Comparison of ENCODE assay signal across 9 cellular contexts in genomic region chr14:27528328-27528727, GRCh38.
DNase-seq lines count a peak whose midpoint lies in the region; ATAC-seq and TF ChIP-seq lines count a peak whose summit lies in the region.
"Had no signal": no experiment of that assay in that cellular context is flagged by ENCODE, and none has a peak within 500 bp of the region (broad histone marks: within the 10 kb centered on the region; RNA-seq: fewer than 3 reads in every experiment).

No MANE protein-coding gene starts in this region.

- no peak overlapping the region; a peak in 1 of 4 replicates for H3K4me3 ChIP-seq in SK-N-SH (ENCODE audit: low read depth in 2 of 2, low read length in 1 of 2)
- H3K4me3 ChIP-seq: SJSA1 had no signal

- H3F3A ChIP-seq in SK-N-SH (replicated peaks; ENCODE audit: insufficient read depth), result no peaks in the 10 kb centered on the region

- no peak overlapping the region for H3K27ac Mint-ChIP-seq in immature natural killer cell
- H3K27ac Mint-ChIP-seq in activated T-cell treated with anti-CD3 and anti-CD28 coated beads, Interleukin-2, amount 50 U/mL, for 72 hours, result no peak overlapping the region

- no peaks in the 10 kb centered on the region for H3K4me1 Mint-ChIP-seq in immature natural killer cell
- H3K4me1 Mint-ChIP-seq in activated T-cell treated with anti-CD3 and anti-CD28 coated beads, Interleukin-2, amount 50 U/mL, for 72 hours (ENCODE audit: low read depth), result no peaks in the 10 kb centered on the region

- peaks cover 7 to 53% (median 17%) of the 10 kb centered on the region in 6 donors for H3K9me3 Mint-ChIP-seq in immature natural killer cell
- peaks cover 9 to 11% of the 10 kb centered on the region in 2 donors for H3K9me3 Mint-ChIP-seq in activated T-cell treated with anti-CD3 and anti-CD28 coated beads, Interleukin-2, amount 50 U/mL, for 72 hours

- H3K9me3 ChIP-seq in SK-N-SH, result no peaks in the 10 kb centered on the region; the same call in 1 of the 2 replicates
- H3K9me3 ChIP-seq: SJSA1 had no signal

- ATAC-seq in activated T-cell treated with anti-CD3 and anti-CD28 coated beads, Interleukin-2, amount 50 U/mL, for 72 hours (replicated peaks in 1 of 2), result no peak

- peak; percentile 60 for TF ChIP-seq CTCF in SK-N-SH (IDR thresholded peaks at IDR 0.05)

- H3K36me3 ChIP-seq in SK-N-SH (replicated peaks in 1 of 2; ENCODE audit: control insufficient read depth in 1 of 2, insufficient read depth in 2 of 2, low read length in 1 of 2), result no peaks in the 10 kb centered on the region
- H3K36me3 ChIP-seq: SJSA1 had no signal

- 0% methylated on average over 1 of the region's 1 CpG for WGBS in SK-N-SH (ENCODE audit: low lambda C conversion rate)

- no peaks in the 10 kb centered on the region for H3K79me2 ChIP-seq in SK-N-SH (ENCODE audit: insufficient read depth)

- H3K9ac ChIP-seq in SK-N-SH, result no peak overlapping the region

- no peaks in the 10 kb centered on the region for H4K20me1 ChIP-seq in SK-N-SH (ENCODE audit: insufficient read depth)

- no peaks in the 10 kb centered on the region for H3K27me3 ChIP-seq in SK-N-SH (ENCODE audit: insufficient read depth)
- H3K27me3 ChIP-seq: SJSA1 had no signal

- H3K4me1 ChIP-seq in SK-N-SH (ENCODE audit: control insufficient read depth in 1 of 2, insufficient read depth in 2 of 2, low read depth in 1 of 2, low read length in 1 of 2), result no peaks in the 10 kb centered on the region
- H3K4me1 ChIP-seq: SJSA1 had no signal

- POLR2A ChIA-PET in SK-N-SH (lab: Yijun Ruan, JAX), result no interaction called here

- H3K9me2 ChIP-seq in SK-N-SH, result no peaks in the 10 kb centered on the region

- H3K4me3 Mint-ChIP-seq in immature natural killer cell, result no peak overlapping the region
- no peak overlapping the region for H3K4me3 Mint-ChIP-seq in activated T-cell treated with anti-CD3 and anti-CD28 coated beads, Interleukin-2, amount 50 U/mL, for 72 hours

- no peak for TF ChIP-seq EP300 in SK-N-SH (IDR thresholded peaks at IDR 0.05; ENCODE audit: borderline replicate concordance in 1 of 2, low read depth in 1 of 2, low read length in 1 of 2)

- no peak overlapping the region for H3K27ac ChIP-seq in SK-N-SH (ENCODE audit: low read depth in 2 of 2, low read length in 1 of 2)
- H3K27ac ChIP-seq: SJSA1 had no signal

- DNase-seq in DMS 273 treated with DMSO at 0.1 percent for 48 hours (lab: John Stamatoyannopoulos, UW) (peak; percentile 0), NCI-H1092 treated with DMSO at 0.1 percent for 48 hours (lab: John Stamatoyannopoulos, UW) (peak; percentile 90), SK-N-SH (peak; percentile 37), iris pigment epithelial cell (ENCODE audit: low read depth) (peak; percentile 19), AG20443 (ENCODE audit: low spot score) (no peak), immature natural killer cell (no peak), GM19240 (ENCODE audit: insufficient read length, low spot score) (no peak)
- no peak for DNase-seq in activated T-cell treated with anti-CD3 and anti-CD28 coated beads, Interleukin-2, amount 50 U/mL, for 72 hours

- H3K4me2 ChIP-seq in SK-N-SH, result no peak overlapping the region

- H2AFZ ChIP-seq in SK-N-SH (ENCODE audit: low read depth), result no peak overlapping the region

- peak; percentile 79 for TF ChIP-seq RAD21 in SK-N-SH (IDR thresholded peaks at IDR 0.05; ENCODE audit: low read length)

- H3K36me3 Mint-ChIP-seq in immature natural killer cell, result no peaks in the 10 kb centered on the region
- no peaks in the 10 kb centered on the region for H3K36me3 Mint-ChIP-seq in activated T-cell treated with anti-CD3 and anti-CD28 coated beads, Interleukin-2, amount 50 U/mL, for 72 hours (ENCODE audit: insufficient read depth in 2 of 2)

- H3K27me3 Mint-ChIP-seq in immature natural killer cell (ENCODE audit: low read depth in 3 of 3), result peaks cover 0 to 2% (median 0%) of the 10 kb centered on the region in 3 donors
- H3K27me3 Mint-ChIP-seq in activated T-cell treated with anti-CD3 and anti-CD28 coated beads, Interleukin-2, amount 50 U/mL, for 72 hours (ENCODE audit: low read depth), result no peaks in the 10 kb centered on the region

- CTCF ChIA-PET in SK-N-SH (lab: Yijun Ruan, JAX), result no interaction called here

TF ChIP-seq in SK-N-SH, 30 proteins besides CTCF, POLR2A, EP300 and RAD21:
- peak; percentile 48; the same call in 1 of the 2 replicates for TF ChIP-seq SMC3 (IDR thresholded peaks at IDR 0.05; ENCODE audit: low read depth, low read length)
- TF ChIP-seq FOSL2 (IDR thresholded peaks at IDR 0.05; ENCODE audit: borderline replicate concordance, low read depth), result no peak
- no peak for TF ChIP-seq POLR2AphosphoS5 (IDR thresholded peaks at IDR 0.05; ENCODE audit: low read depth, low read length)
- no peak for TF ChIP-seq CHD2 (IDR thresholded peaks at IDR 0.05; ENCODE audit: low read length, partially characterized antibody)
- TF ChIP-seq GABPA (IDR thresholded peaks at IDR 0.05; ENCODE audit: low read depth), result no peak
- TF ChIP-seq MEF2A (IDR thresholded peaks at IDR 0.05; ENCODE audit: borderline replicate concordance, low read depth), result no peak
TF ChIP-seq in SK-N-SH: peak in this region for 1.

Comparison
In these comparisons a context has a peak if more than half of its experiments do, and no peak if none do; other contexts are left out.
1. DNase-seq: peak in DMS 273 treated with DMSO at 0.1 percent for 48 hours (single experiment), NCI-H1092 treated with DMSO at 0.1 percent for 48 hours (single experiment), SK-N-SH (single experiment) and iris pigment epithelial cell (single experiment); none in AG20443 (single experiment), immature natural killer cell (0 of 3), activated T-cell treated with anti-CD3 and anti-CD28 coated beads, Interleukin-2, amount 50 U/mL, for 72 hours (0 of 2) and GM19240 (single experiment).